9 cellular contexts compared by ENCODE assay signal in genomic region chr16:87855852-87856715, GRCh38. TPM values are rescaled to one million over a fixed set of nuclear protein-coding genes. Genes with fewer than 3 reads are reported as not detected.
DNase-seq lines count a peak whose midpoint lies in the region; ATAC-seq and TF ChIP-seq lines count a peak whose summit lies in the region.
"Had no signal": no experiment of that assay in that cellular context is flagged by ENCODE, and none has a peak within 500 bp of the region (broad histone marks: within the 10 kb centered on the region; RNA-seq: fewer than 3 reads in every experiment).

No MANE protein-coding gene starts in this region.

- H3K4me1 Mint-ChIP-seq in activated CD4-positive, alpha-beta T cell treated with anti-CD3 and anti-CD28 coated beads, Interleukin-2, amount 10 ng/mL, durations not matched to agents 7 days and 5 days: peaks cover 80% of the 10 kb centered on the region
- peaks cover 43% of the 10 kb centered on the region for H3K4me1 Mint-ChIP-seq in activated B cell treated with CpG ODN at 0.5 μM for 24 hours

- H3K4me1 ChIP-seq in sigmoid colon: peaks cover 0 to 91% (median 85%) of the 10 kb centered on the region in 4 donors

- peak overlapping the region; percentile 94 for H3K27ac Mint-ChIP-seq in activated CD4-positive, alpha-beta T cell treated with anti-CD3 and anti-CD28 coated beads, Interleukin-2, amount 10 ng/mL, durations not matched to agents 7 days and 5 days
- H3K27ac Mint-ChIP-seq in activated B cell treated with CpG ODN at 0.5 μM for 24 hours: peak overlapping the region; percentile 75

- DNase-seq in activated CD4-positive, alpha-beta T cell treated with anti-CD3 and anti-CD28 coated beads, Interleukin-2, amount 10 ng/mL, durations not matched to agents 7 days and 5 days: peak; percentile 45
- DNase-seq in activated CD4-positive, alpha-beta T cell treated with anti-CD3 and anti-CD28 coated beads, Interleukin-2, amount 50 U/mL, for 1 hour: no peak
- DNase-seq in activated B cell treated with CpG ODN at 0.5 μM for 24 hours (no peak), glomerular visceral epithelial cell (ENCODE audit: extremely low spot score) (peak; percentile 54), sigmoid colon (peak; percentile 91), NCI-H1436 (lab: John Stamatoyannopoulos, UW) (no peak), superior temporal gyrus (ENCODE audit: extremely low spot score) (no peak)

- no peaks in the 10 kb centered on the region for H3K9me3 ChIP-seq in sigmoid colon

- peak overlapping the region; percentile 59 for H3K4me3 Mint-ChIP-seq in activated CD4-positive, alpha-beta T cell treated with anti-CD3 and anti-CD28 coated beads, Interleukin-2, amount 10 ng/mL, durations not matched to agents 7 days and 5 days
- H3K4me3 Mint-ChIP-seq in activated B cell treated with CpG ODN at 0.5 μM for 24 hours: peak overlapping the region; percentile 53

- TF ChIP-seq POLR2A in sigmoid colon (IDR thresholded peaks at IDR 0.05): no peak

- peak overlapping the region; percentile 72 to 87 (median 84) for H3K27ac ChIP-seq in sigmoid colon
- H3K27ac ChIP-seq: parathyroid adenoma had no signal

- CTCF ChIA-PET in activated CD4-positive, alpha-beta T cell treated with anti-CD3 and anti-CD28 coated beads, Interleukin-2, amount 10 ng/mL, durations not matched to agents 7 days and 5 days (lab: Charles Lee): interaction anchor here (0.9 to 1.8 kb wide), 4 partner anchors 10 to 462 kb away, joined by 3 to 10 read pairs (median 7); no protein-coding TSS in a partner anchor
- CTCF ChIA-PET in activated B cell treated with CpG ODN at 0.5 μM for 24 hours (lab: Charles Lee): interaction anchor here (1.2 to 1.6 kb wide), 2 partner anchors 15 to 77 kb away, joined by 7 to 8 read pairs; no protein-coding TSS in a partner anchor

- POLR2A ChIA-PET in activated CD4-positive, alpha-beta T cell treated with anti-CD3 and anti-CD28 coated beads, Interleukin-2, amount 10 ng/mL, durations not matched to agents 7 days and 5 days (lab: Charles Lee): no interaction called here
- POLR2A ChIA-PET in activated B cell treated with CpG ODN at 0.5 μM for 24 hours (lab: Charles Lee): interaction anchor here (1.3 to 4.4 kb wide), 5 partner anchors 12 to 76 kb away, joined by 5 to 54 read pairs (median 8); partner anchors contain the start of gene SLC7A5

- no peak overlapping the region for H3K4me3 ChIP-seq in sigmoid colon

- TF ChIP-seq EP300 in sigmoid colon (IDR thresholded peaks at IDR 0.05): peak; percentile 4 to 90 (median 48)

- H3K27me3 Mint-ChIP-seq in activated CD4-positive, alpha-beta T cell treated with anti-CD3 and anti-CD28 coated beads, Interleukin-2, amount 10 ng/mL, durations not matched to agents 7 days and 5 days: no peaks in the 10 kb centered on the region
- H3K27me3 Mint-ChIP-seq in activated B cell treated with CpG ODN at 0.5 μM for 24 hours: no peaks in the 10 kb centered on the region

- TF ChIP-seq CTCF in activated B cell treated with CpG ODN at 0.5 μM for 24 hours (IDR thresholded peaks at IDR 0.05) (no peak), sigmoid colon (IDR thresholded peaks at IDR 0.05) (no peak)

- no peaks in the 10 kb centered on the region for H3K27me3 ChIP-seq in sigmoid colon

- ATAC-seq in activated B cell treated with CpG ODN at 0.5 μM for 24 hours (ENCODE audit: low read depth) (peak; percentile 54), GM21717 (IDR thresholded peaks at IDR 0.05; ENCODE audit: unreplicated experiment) (no peak)

- 21 to 55% methylated on average over 26 of the region's 26 CpGs for WGBS in sigmoid colon, 2 donors

- no peaks in the 10 kb centered on the region for H3K9me3 Mint-ChIP-seq in activated CD4-positive, alpha-beta T cell treated with anti-CD3 and anti-CD28 coated beads, Interleukin-2, amount 10 ng/mL, durations not matched to agents 7 days and 5 days
- no peaks in the 10 kb centered on the region for H3K9me3 Mint-ChIP-seq in activated B cell treated with CpG ODN at 0.5 μM for 24 hours

- peaks cover 0 to 7% (median 0%) of the 10 kb centered on the region in 4 donors for H3K36me3 ChIP-seq in sigmoid colon

- H3K36me3 Mint-ChIP-seq in activated CD4-positive, alpha-beta T cell treated with anti-CD3 and anti-CD28 coated beads, Interleukin-2, amount 10 ng/mL, durations not matched to agents 7 days and 5 days (ENCODE audit: low read depth): peaks cover 24% of the 10 kb centered on the region
- H3K36me3 Mint-ChIP-seq in activated B cell treated with CpG ODN at 0.5 μM for 24 hours (ENCODE audit: low read depth): peaks cover 52% of the 10 kb centered on the region

- intact Hi-C loops in activated B cell treated with CpG ODN at 0.5 μM for 24 hours (cut with micrococcal nuclease) (no loop called here), sigmoid colon (cut with DNase I) (loop anchor here (10.0 kb wide), 2 partner anchors 471 to 919 kb away; partner anchors contain the start of gene FBXO31)

RNA-seq across cellular contexts. Expression of gene SLC7A5, which starts 13.2 kb away (rescaled TPM):
- 10 to 100 TPM; 73.1 to 77.1 TPM for total RNA-seq in activated CD4-positive, alpha-beta T cell treated with anti-CD3 and anti-CD28 coated beads, Interleukin-2, amount 10 ng/mL, durations not matched to agents 7 days and 5 days
- total RNA-seq in activated B cell treated with CpG ODN at 0.5 μM for 24 hours (106 and 111 TPM in 2 replicates), sigmoid colon (1 to 10 TPM; 2.9 to 8.1 (median 3.6) TPM)
- 10 to 100 TPM in 1 of 3 donors, 1 to 10 TPM in 1, under 1 TPM in 1; 0.60 to 44.5 (median 1.2) TPM for polyA plus RNA-seq in sigmoid colon

Comparison
In these comparisons a context has a peak if more than half of its experiments do, and no peak if none do; other contexts are left out.
1. DNase-seq: peak in activated CD4-positive, alpha-beta T cell treated with anti-CD3 and anti-CD28 coated beads, Interleukin-2, amount 10 ng/mL, durations not matched to agents 7 days and 5 days (single experiment), glomerular visceral epithelial cell (single experiment) and sigmoid colon (single experiment); none in activated CD4-positive, alpha-beta T cell treated with anti-CD3 and anti-CD28 coated beads, Interleukin-2, amount 50 U/mL, for 1 hour (single experiment), activated B cell treated with CpG ODN at 0.5 μM for 24 hours (single experiment), NCI-H1436 (single experiment) and superior temporal gyrus (single experiment).
2. RNA of gene SLC7A5, which starts 13.2 kb away (total RNA-seq): 106 to 111 TPM in activated B cell treated with CpG ODN at 0.5 μM for 24 hours and 73.1 to 77.1 TPM in activated CD4-positive, alpha-beta T cell treated with anti-CD3 and anti-CD28 coated beads, Interleukin-2, amount 10 ng/mL, durations not matched to agents 7 days and 5 days; 2.9 to 8.1 TPM in sigmoid colon; every median in the first group is over 4 times any median in the second.